In genomic region chr2:54557601-54558187, GRCh38 we compare ENCODE assay signal across 1 cellular context.
A peak's percentile ranks its signal among the peaks of the same experiment; 100 is the strongest.
TF ChIP-seq lines count a peak whose summit lies in the region.

No MANE protein-coding gene starts in this region.

TF ChIP-seq in HepG2, 621 proteins besides CTCF, POLR2A, EP300 and RAD21 (continued from another document):
- TF ChIP-seq HMGXB3 (CRISPR knock-in tag; IDR thresholded peaks at IDR 0.05; ENCODE audit: borderline replicate concordance) (no peak), CBX2 (IDR thresholded peaks at IDR 0.05; ENCODE audit: low read depth, low read length) (no peak), CBX2 (CRISPR knock-in tag; IDR thresholded peaks at IDR 0.05; ENCODE audit: low read depth) (no peak; the same call in none of the 2 replicates), NCOA5 (CRISPR knock-in tag; IDR thresholded peaks at IDR 0.05) (no peak), ATF3 (CRISPR knock-in tag; IDR thresholded peaks at IDR 0.05) (no peak), PBX2 (CRISPR knock-in tag; IDR thresholded peaks at IDR 0.05) (no peak), ARID4A (CRISPR knock-in tag; IDR thresholded peaks at IDR 0.05; ENCODE audit: borderline replicate concordance) (peak; percentile 88), ZXDC (CRISPR knock-in tag; IDR thresholded peaks at IDR 0.05) (peak; percentile 95; the same call in 1 of the 2 replicates), ZNF20 (CRISPR knock-in tag; IDR thresholded peaks at IDR 0.05) (no peak), ZNF678 (CRISPR knock-in tag; IDR thresholded peaks at IDR 0.05) (peak; percentile 10; the same call in 1 of the 2 replicates), ZNF546 (CRISPR knock-in tag; conservative IDR thresholded peaks at IDR 0.05) (no peak), GABPB1 (CRISPR knock-in tag; IDR thresholded peaks at IDR 0.05) (peak; percentile 73), LCORL (IDR thresholded peaks at IDR 0.05) (no peak; the same call in 1 of the 2 replicates), LCORL (CRISPR knock-in tag; IDR thresholded peaks at IDR 0.05) (no peak), CSRNP1 (CRISPR knock-in tag; IDR thresholded peaks at IDR 0.05) (no peak), ZNF296 (CRISPR knock-in tag; conservative IDR thresholded peaks at IDR 0.05) (no peak), BCL3 (CRISPR knock-in tag; IDR thresholded peaks at IDR 0.05) (0 out of 2 replicates have a peak, but pooled peaks have one; percentile 80)
